15 cellular contexts compared by ENCODE assay signal in the genomic region with DNA sequence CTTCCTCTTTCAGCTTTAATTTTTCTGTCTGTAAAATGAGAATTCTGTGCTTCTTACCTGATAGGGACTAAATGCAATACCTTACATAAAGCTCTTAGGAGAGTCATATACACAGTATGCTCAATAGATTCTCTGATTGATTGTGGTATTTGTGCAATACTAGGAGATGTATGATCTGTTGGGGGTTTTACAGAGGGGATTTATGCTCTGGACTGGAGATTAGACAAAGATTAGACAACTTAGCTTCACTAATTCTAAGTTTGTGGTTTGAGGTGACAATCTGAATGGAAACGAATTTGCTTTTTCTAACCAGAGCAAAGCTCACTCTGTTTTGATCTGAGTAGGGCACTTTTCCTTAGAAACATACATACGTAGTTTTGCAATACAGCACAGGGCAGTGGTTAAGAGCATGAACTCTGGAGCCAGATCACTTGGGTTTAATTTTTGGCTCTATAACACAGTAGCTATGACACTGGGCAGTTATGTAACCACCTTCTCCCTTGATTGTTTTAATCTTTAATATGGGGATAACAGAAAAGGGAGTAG.
"Had no signal": no experiment of that assay in that cellular context is flagged by ENCODE, and none has a peak within 500 bp of the region (broad histone marks: within the 10 kb centered on the region; RNA-seq: fewer than 3 reads in every experiment).

No MANE protein-coding gene starts in this region.

- H3K27me3 ChIP-seq: heart left ventricle, thyroid gland, uterus had no signal

- DNase-seq: activated B cell treated with CpG ODN at 0.5 μM for 24 hours; activated CD4-positive, alpha-beta T cell treated with anti-CD3 and anti-CD28 coated beads, Interleukin-2, amount 50 U/mL, for 48 hours; activated CD8-positive, alpha-beta memory T cell treated with anti-CD3 and anti-CD28 coated beads, Interleukin-2, amount 50 U/mL, for 48 hours; caudate nucleus; effector CD4-positive, alpha-beta T cell; heart left ventricle; SK-N-SH; spleen; stimulated activated CD4-positive, alpha-beta T cell treated with anti-CD3 and anti-CD28 coated beads, Interleukin-1b, Interleukin-23, amount 100 ng/mL, for 48 hours; thyroid gland; uterus had no signal

- H3K4me3 ChIP-seq: coronary artery, heart left ventricle, prostate gland, spleen, thyroid gland, uterus had no signal

- H3K4me1 Mint-ChIP-seq: activated B cell treated with CpG ODN at 0.5 μM for 24 hours, nephron had no signal

- H3K4me3 Mint-ChIP-seq: activated B cell treated with CpG ODN at 0.5 μM for 24 hours, nephron had no signal

- H3K9me3 ChIP-seq: heart left ventricle, prostate gland, SK-N-SH, spleen, thyroid gland, uterus had no signal

- H3K9me3 Mint-ChIP-seq: activated B cell treated with CpG ODN at 0.5 μM for 24 hours, nephron had no signal

- H3K27ac ChIP-seq: coronary artery, heart left ventricle, prostate gland, spleen, thyroid gland, uterus had no signal

- H3K36me3 ChIP-seq: heart left ventricle, prostate gland, spleen, thyroid gland, uterus had no signal

- ATAC-seq: heart left ventricle, sciatic nerve had no signal

- H3K27ac Mint-ChIP-seq: activated B cell treated with CpG ODN at 0.5 μM for 24 hours, nephron had no signal
